In the genomic region with DNA sequence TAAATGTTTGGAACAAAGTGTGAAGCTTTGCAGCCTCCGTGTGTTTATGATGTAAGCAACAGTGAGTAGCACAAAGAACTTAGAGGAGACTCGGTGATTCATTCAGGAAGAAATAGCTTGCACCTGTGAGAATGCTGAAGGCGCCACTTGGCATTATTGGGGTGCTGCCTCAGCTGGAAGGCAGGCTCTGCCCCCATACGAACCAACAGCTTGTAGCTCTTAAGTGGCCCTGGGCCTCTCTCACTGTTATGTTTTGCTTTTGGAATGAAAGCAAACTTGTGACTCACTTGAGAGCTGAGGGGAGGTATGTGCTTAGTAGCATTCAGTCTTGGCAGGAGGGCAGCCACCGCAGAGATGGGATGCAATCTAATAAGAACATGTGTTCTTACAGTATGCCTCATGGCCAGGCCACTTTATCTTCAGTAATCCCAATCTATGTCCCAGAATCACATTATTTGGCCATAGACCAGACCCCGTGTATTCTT, we compare ENCODE assay signal across 9 cellular contexts.
DNase-seq lines count a peak whose midpoint lies in the region; ATAC-seq and TF ChIP-seq lines count a peak whose summit lies in the region.
"Had no signal": no experiment of that assay in that cellular context is flagged by ENCODE, and none has a peak within 500 bp of the region (broad histone marks: within the 10 kb centered on the region; RNA-seq: fewer than 3 reads in every experiment).

No MANE protein-coding gene starts in this region.

- H3K27me3 ChIP-seq in brain microvascular endothelial cell (replicated peaks), result no peaks in the 10 kb centered on the region
- H3K27me3 ChIP-seq in upper lobe of left lung, result no peaks in the 10 kb centered on the region

- no peak overlapping the region for H3K4me3 ChIP-seq in brain microvascular endothelial cell (ENCODE audit: low read depth, low read length)
- H3K4me3 ChIP-seq in upper lobe of left lung, result no peak overlapping the region

- TF ChIP-seq EP300 in upper lobe of left lung (IDR thresholded peaks at IDR 0.05), result no peak

- H3K4me1 Mint-ChIP-seq in activated T-cell treated with anti-CD3 and anti-CD28 coated beads, Interleukin-2, amount 50 U/mL, for 72 hours (ENCODE audit: low read depth), result no peaks in the 10 kb centered on the region

- peaks cover 9% of the 10 kb centered on the region for H3K27me3 Mint-ChIP-seq in activated T-cell treated with anti-CD3 and anti-CD28 coated beads, Interleukin-2, amount 50 U/mL, for 72 hours (ENCODE audit: low read depth)

- in situ Hi-C loops in brain microvascular endothelial cell (cut with HindIII; ENCODE audit: low pct_ligation_motif_present, low sequenced_read_pairs), result no loop called here

- H3K27ac Mint-ChIP-seq in activated T-cell treated with anti-CD3 and anti-CD28 coated beads, Interleukin-2, amount 50 U/mL, for 72 hours, result no peak overlapping the region

- H3K4me1 ChIP-seq in upper lobe of left lung, result peaks cover 0 to 12% (median 3%) of the 10 kb centered on the region in 4 donors

- 47 to 48% methylated on average over 6 of the region's 6 CpGs for WGBS in upper lobe of left lung, 2 donors

- H3K36me3 ChIP-seq in brain microvascular endothelial cell (replicated peaks) (no peaks in the 10 kb centered on the region), upper lobe of left lung (no peaks in the 10 kb centered on the region)

- DNase-seq in HPDE6-E6E7 (ENCODE audit: extremely low spot score), result peak; percentile 8
- peak; percentile 98 for DNase-seq in brain microvascular endothelial cell
- peak; percentile 7 for DNase-seq in left kidney (ENCODE audit: low read depth, low spot score)
- peak in 1 of 2 donors; percentile 52 for DNase-seq in upper lobe of left lung
- no peak for DNase-seq in LoVo (ENCODE audit: low spot score)
- DNase-seq in activated T-cell treated with anti-CD3 and anti-CD28 coated beads, Interleukin-2, amount 50 U/mL, for 72 hours, result no peak
- DNase-seq: activated CD8-positive, alpha-beta memory T cell treated with anti-CD3 and anti-CD28 coated beads, Interleukin-2, amount 50 U/mL, for 4 hours; effector CD4-positive, alpha-beta T cell had no signal

- no peaks in the 10 kb centered on the region for H3K9me3 Mint-ChIP-seq in activated T-cell treated with anti-CD3 and anti-CD28 coated beads, Interleukin-2, amount 50 U/mL, for 72 hours

- no peaks in the 10 kb centered on the region for H3K36me3 Mint-ChIP-seq in activated T-cell treated with anti-CD3 and anti-CD28 coated beads, Interleukin-2, amount 50 U/mL, for 72 hours (ENCODE audit: insufficient read depth in 2 of 2)

- TF ChIP-seq CTCF in brain microvascular endothelial cell (IDR thresholded peaks at IDR 0.05; ENCODE audit: low read depth, low read length, missing control alignments) (no peak), upper lobe of left lung (IDR thresholded peaks at IDR 0.05) (no peak)

- no peaks in the 10 kb centered on the region for H3K9me3 ChIP-seq in upper lobe of left lung

- peak overlapping the region; percentile 49 for H3K27ac ChIP-seq in brain microvascular endothelial cell
- H3K27ac ChIP-seq in upper lobe of left lung, result no peak overlapping the region

- no peak for TF ChIP-seq POLR2A in upper lobe of left lung (IDR thresholded peaks at IDR 0.05)

- H3K4me3 Mint-ChIP-seq in activated T-cell treated with anti-CD3 and anti-CD28 coated beads, Interleukin-2, amount 50 U/mL, for 72 hours, result no peak overlapping the region

- ATAC-seq in upper lobe of left lung (ENCODE audit: low FRiP score in 2 of 2) (peak; percentile 86 to 87), GM21723 (IDR thresholded peaks at IDR 0.05; ENCODE audit: unreplicated experiment) (no peak)
- no peak for ATAC-seq in activated T-cell treated with anti-CD3 and anti-CD28 coated beads, Interleukin-2, amount 50 U/mL, for 72 hours (replicated peaks in 1 of 2)

Comparison
In these comparisons a context has a peak if more than half of its experiments do, and no peak if none do; other contexts are left out.
1. DNase-seq: peak in HPDE6-E6E7 (single experiment), brain microvascular endothelial cell (single experiment) and left kidney (single experiment); none in LoVo (single experiment) and activated T-cell treated with anti-CD3 and anti-CD28 coated beads, Interleukin-2, amount 50 U/mL, for 72 hours (0 of 2).
2. ATAC-seq: peak in upper lobe of left lung (2 of 2); none in activated T-cell treated with anti-CD3 and anti-CD28 coated beads, Interleukin-2, amount 50 U/mL, for 72 hours (0 of 2) and GM21723 (single experiment).